30 cellular contexts compared by ENCODE assay signal in genomic region chr9:6610073-6610472, GRCh38. TPM values are rescaled to one million over a fixed set of nuclear protein-coding genes. Genes with fewer than 3 reads are reported as not detected.
"Had no signal": no experiment of that assay in that cellular context is flagged by ENCODE, and none has a peak within 500 bp of the region (broad histone marks: within the 10 kb centered on the region; RNA-seq: fewer than 3 reads in every experiment).

No MANE protein-coding gene starts in this region.

- H3K27me3 ChIP-seq: brain microvascular endothelial cell, dorsolateral prefrontal cortex had no signal

- H3K4me3 ChIP-seq: coronary artery, dorsolateral prefrontal cortex had no signal

- H3K4me1 Mint-ChIP-seq: activated CD4-positive, alpha-beta T cell treated with anti-CD3 and anti-CD28 coated beads for 36 hours; activated CD4-positive, alpha-beta T cell treated with anti-CD3 and anti-CD28 coated beads, Interleukin-2, amount 10 ng/mL, durations not matched to agents 24 days and 14 days; activated naive CD4-positive, alpha-beta T cell treated with anti-CD3 and anti-CD28 coated beads, Interleukin-2, amount 10 ng/mL, durations not matched to agents 7 days and 5 days; endodermal cell had no signal

- H3K27ac Mint-ChIP-seq: activated CD4-positive, alpha-beta memory T cell treated with anti-CD3 and anti-CD28 coated beads for 36 hours; activated CD4-positive, alpha-beta T cell treated with anti-CD3 and anti-CD28 coated beads for 36 hours; activated CD4-positive, alpha-beta T cell treated with anti-CD3 and anti-CD28 coated beads, Interleukin-2, amount 10 ng/mL, durations not matched to agents 24 days and 14 days; activated CD8-positive, alpha-beta memory T cell treated with anti-CD3 and anti-CD28 coated beads, Interleukin-2, amount 10 ng/mL, durations not matched to agents 7 days and 5 days; activated CD8-positive, alpha-beta T cell treated with anti-CD3 and anti-CD28 coated beads, Interleukin-2, amount 10 ng/mL, durations not matched to agents 7 days and 5 days; activated naive CD4-positive, alpha-beta T cell treated with anti-CD3 and anti-CD28 coated beads, Interleukin-2, amount 10 ng/mL, durations not matched to agents 7 days and 5 days; activated naive CD4-positive, alpha-beta T cell treated with anti-CD3 and anti-CD28 coated beads, Interleukin-2, amount 50 U/mL, for 72 hours; activated naive CD8-positive, alpha-beta T cell treated with anti-CD3 and anti-CD28 coated beads, Interleukin-2, amount 10 ng/mL, durations not matched to agents 7 days and 5 days; activated T-cell treated with anti-CD3 and anti-CD28 coated beads, Interleukin-2, amount 50 U/mL, for 72 hours; dendritic cell treated with granulocyte-macrophage colony-stimulating factor and Interleukin-4, amounts not matched to agents 40 ng/mL and 50 ng/mL, for 4 days; endodermal cell had no signal

- H3K4me3 Mint-ChIP-seq: activated CD4-positive, alpha-beta memory T cell treated with anti-CD3 and anti-CD28 coated beads for 36 hours; activated CD4-positive, alpha-beta T cell treated with anti-CD3 and anti-CD28 coated beads for 36 hours; activated CD4-positive, alpha-beta T cell treated with anti-CD3 and anti-CD28 coated beads, Interleukin-2, amount 10 ng/mL, durations not matched to agents 24 days and 14 days; activated CD8-positive, alpha-beta memory T cell treated with anti-CD3 and anti-CD28 coated beads, Interleukin-2, amount 10 ng/mL, durations not matched to agents 7 days and 5 days; activated CD8-positive, alpha-beta T cell treated with anti-CD3 and anti-CD28 coated beads, Interleukin-2, amount 10 ng/mL, durations not matched to agents 7 days and 5 days; activated naive CD4-positive, alpha-beta T cell treated with anti-CD3 and anti-CD28 coated beads, Interleukin-2, amount 10 ng/mL, durations not matched to agents 7 days and 5 days; activated naive CD8-positive, alpha-beta T cell treated with anti-CD3 and anti-CD28 coated beads, Interleukin-2, amount 10 ng/mL, durations not matched to agents 7 days and 5 days; activated T-cell treated with anti-CD3 and anti-CD28 coated beads, Interleukin-2, amount 50 U/mL, for 72 hours; central memory CD8-positive, alpha-beta T cell; dendritic cell treated with granulocyte-macrophage colony-stimulating factor and Interleukin-4, amounts not matched to agents 40 ng/mL and 50 ng/mL, for 4 days; endodermal cell had no signal

- H3K36me3 ChIP-seq: brain microvascular endothelial cell had no signal

- H3K36me3 Mint-ChIP-seq: activated CD4-positive, alpha-beta memory T cell treated with anti-CD3 and anti-CD28 coated beads for 36 hours; activated CD8-positive, alpha-beta memory T cell treated with anti-CD3 and anti-CD28 coated beads, Interleukin-2, amount 10 ng/mL, durations not matched to agents 7 days and 5 days; activated naive CD4-positive, alpha-beta T cell treated with anti-CD3 and anti-CD28 coated beads, Interleukin-2, amount 10 ng/mL, durations not matched to agents 7 days and 5 days; activated naive CD4-positive, alpha-beta T cell treated with anti-CD3 and anti-CD28 coated beads, Interleukin-2, amount 50 U/mL, for 72 hours; activated naive CD8-positive, alpha-beta T cell treated with anti-CD3 and anti-CD28 coated beads, Interleukin-2, amount 10 ng/mL, durations not matched to agents 7 days and 5 days had no signal

- H3K9me3 Mint-ChIP-seq: activated CD4-positive, alpha-beta memory T cell treated with anti-CD3 and anti-CD28 coated beads for 36 hours; activated CD4-positive, alpha-beta T cell treated with anti-CD3 and anti-CD28 coated beads, Interleukin-2, amount 10 ng/mL, durations not matched to agents 24 days and 14 days; activated naive CD4-positive, alpha-beta T cell treated with anti-CD3 and anti-CD28 coated beads, Interleukin-2, amount 10 ng/mL, durations not matched to agents 7 days and 5 days; activated naive CD4-positive, alpha-beta T cell treated with anti-CD3 and anti-CD28 coated beads, Interleukin-2, amount 50 U/mL, for 72 hours; activated naive CD8-positive, alpha-beta T cell treated with anti-CD3 and anti-CD28 coated beads, Interleukin-2, amount 10 ng/mL, durations not matched to agents 7 days and 5 days; activated T-cell treated with anti-CD3 and anti-CD28 coated beads, Interleukin-2, amount 50 U/mL, for 72 hours; central memory CD8-positive, alpha-beta T cell; dendritic cell treated with granulocyte-macrophage colony-stimulating factor and Interleukin-4, amounts not matched to agents 40 ng/mL and 50 ng/mL, for 4 days; endodermal cell had no signal

- H3K27ac ChIP-seq: brain microvascular endothelial cell, coronary artery, dorsolateral prefrontal cortex had no signal

- ATAC-seq: activated CD4-positive, alpha-beta T cell treated with anti-CD3 and anti-CD28 coated beads for 36 hours; activated CD8-positive, alpha-beta memory T cell treated with anti-CD3 and anti-CD28 coated beads, Interleukin-2, amount 10 ng/mL, durations not matched to agents 7 days and 5 days; activated CD8-positive, alpha-beta T cell treated with anti-CD3 and anti-CD28 coated beads, Interleukin-2, amount 10 ng/mL, durations not matched to agents 7 days and 5 days; activated naive CD4-positive, alpha-beta T cell treated with anti-CD3 and anti-CD28 coated beads, Interleukin-2, amount 50 U/mL, for 72 hours; activated T-cell treated with anti-CD3 and anti-CD28 coated beads, Interleukin-2, amount 50 U/mL, for 72 hours; esophagus mucosa had no signal

- DNase-seq: activated CD4-positive, alpha-beta memory T cell treated with anti-CD3 and anti-CD28 coated beads for 36 hours; activated CD4-positive, alpha-beta T cell treated with anti-CD3 and anti-CD28 coated beads for 36 hours; activated CD4-positive, alpha-beta T cell treated with anti-CD3 and anti-CD28 coated beads, Interleukin-2, amount 10 ng/mL, durations not matched to agents 24 days and 14 days; activated CD4-positive, CD25-positive, alpha-beta regulatory T cell; activated CD4-positive, CD25-positive, alpha-beta regulatory T cell treated with anti-CD3 and anti-CD28 coated beads, Interleukin-2, amount 50 U/mL, for 72 hours; activated CD8-positive, alpha-beta memory T cell treated with anti-CD3 and anti-CD28 coated beads, Interleukin-2, amount 10 ng/mL, durations not matched to agents 7 days and 5 days; activated CD8-positive, alpha-beta memory T cell treated with anti-CD3 and anti-CD28 coated beads, Interleukin-2, amount 50 U/mL, for 4 hours; activated CD8-positive, alpha-beta T cell treated with anti-CD3 and anti-CD28 coated beads, Interleukin-2, amount 10 ng/mL, durations not matched to agents 7 days and 5 days; activated gamma-delta T cell; activated naive CD4-positive, alpha-beta T cell; activated naive CD4-positive, alpha-beta T cell treated with anti-CD3 and anti-CD28 coated beads, Interleukin-2, amount 10 ng/mL, durations not matched to agents 7 days and 5 days; activated naive CD8-positive, alpha-beta T cell treated with anti-CD3 and anti-CD28 coated beads, Interleukin-2, amount 10 ng/mL, durations not matched to agents 7 days and 5 days; activated T-cell treated with anti-CD3 and anti-CD28 coated beads, Interleukin-2, amount 50 U/mL, for 1 hour; activated T-cell treated with anti-CD3 and anti-CD28 coated beads, Interleukin-2, amount 50 U/mL, for 72 hours; amniotic stem cell; anterior cingulate cortex; brain microvascular endothelial cell; dorsolateral prefrontal cortex; effector memory CD4-positive, alpha-beta T cell; endodermal cell; foreskin fibroblast; head of caudate nucleus; T-helper 1 cell; T-helper 2 cell had no signal

- H3K27me3 Mint-ChIP-seq: activated CD4-positive, alpha-beta memory T cell treated with anti-CD3 and anti-CD28 coated beads for 36 hours; activated CD4-positive, alpha-beta T cell treated with anti-CD3 and anti-CD28 coated beads for 36 hours; activated CD8-positive, alpha-beta memory T cell treated with anti-CD3 and anti-CD28 coated beads, Interleukin-2, amount 10 ng/mL, durations not matched to agents 7 days and 5 days; activated naive CD4-positive, alpha-beta T cell treated with anti-CD3 and anti-CD28 coated beads, Interleukin-2, amount 10 ng/mL, durations not matched to agents 7 days and 5 days; activated naive CD8-positive, alpha-beta T cell treated with anti-CD3 and anti-CD28 coated beads, Interleukin-2, amount 10 ng/mL, durations not matched to agents 7 days and 5 days; central memory CD8-positive, alpha-beta T cell; dendritic cell treated with granulocyte-macrophage colony-stimulating factor and Interleukin-4, amounts not matched to agents 40 ng/mL and 50 ng/mL, for 4 days had no signal

RNA-seq across cellular contexts. Expression of gene GLDC, which starts 35.5 kb away (rescaled TPM):
- total RNA-seq: activated naive CD8-positive, alpha-beta T cell treated with anti-CD3 and anti-CD28 coated beads, Interleukin-2, amount 10 ng/mL, durations not matched to agents 7 days and 5 days; bronchial epithelial cell had no signal
